Comparison of ENCODE assay signal across 8 cellular contexts in genomic region chr19:4343056-4343844, GRCh38. TPM values are rescaled to one million over a fixed set of nuclear protein-coding genes. Genes with fewer than 3 reads are reported as not detected.
DNase-seq lines count a peak whose midpoint lies in the region; ATAC-seq, FAIRE-seq and TF ChIP-seq lines count a peak whose summit lies in the region.

Gene MPND (plus strand): TSS chr19:4343562. CDS start chr19:4343594, 32 bp downstream.

- H3K4me1 Mint-ChIP-seq in activated CD8-positive, alpha-beta T cell treated with anti-CD3 and anti-CD28 coated beads for 36 hours (ENCODE audit: low read depth), result peaks cover 18% of the 10 kb centered on the region

- peak within 1 kb of the TSS; percentile 93 for H3K4me3 Mint-ChIP-seq in activated CD8-positive, alpha-beta T cell treated with anti-CD3 and anti-CD28 coated beads for 36 hours

- TF ChIP-seq CTCF in BJ (IDR thresholded peaks at IDR 0.05; ENCODE audit: insufficient read depth, low read depth, low read length), result peak; percentile 49
- TF ChIP-seq CTCF in activated CD8-positive, alpha-beta T cell treated with anti-CD3 and anti-CD28 coated beads for 36 hours (IDR thresholded peaks at IDR 0.05), result peak; percentile 27

- CTCF ChIA-PET in BJ (lab: Yijun Ruan, JAX), result interaction anchor here (0.8 to 4.1 kb wide), 5 partner anchors 10 to 293 kb away, joined by 3 to 47 read pairs (median 5); partner anchors contain the start of gene SH3GL1
- CTCF ChIA-PET in activated CD8-positive, alpha-beta T cell treated with anti-CD3 and anti-CD28 coated beads for 36 hours (lab: Charles Lee), result interaction anchor here (0.6 to 3.5 kb wide), 17 partner anchors 9 to 1123 kb away, joined by 3 to 38 read pairs (median 4); partner anchors contain the start of genes SH3GL1, TMIGD2 and YJU2

- H3K27me3 ChIP-seq in BJ (ENCODE audit: control insufficient read depth, insufficient read depth, low read length), result no peaks in the 10 kb centered on the region

- H3K27ac Mint-ChIP-seq in activated CD8-positive, alpha-beta T cell treated with anti-CD3 and anti-CD28 coated beads for 36 hours, result peak within 1 kb of the TSS; percentile 94

- no peak for DNase-seq in BJ (ENCODE audit: low read depth)
- peak; percentile 91 for DNase-seq in GM19239 (ENCODE audit: insufficient read length, low spot score)
- DNase-seq in NCI-H774 (lab: John Stamatoyannopoulos, UW), result peak; percentile 82
- DNase-seq in activated CD8-positive, alpha-beta T cell treated with anti-CD3 and anti-CD28 coated beads for 36 hours, result peak; percentile 95
- DNase-seq in ecto neural progenitor cell (ENCODE audit: low spot score), result peak; percentile 95
- DNase-seq in lung microvascular endothelial cell (ENCODE audit: low read depth in 2 of 2), result peak; percentile 83 to 91
- DNase-seq in stimulated activated CD4-positive, alpha-beta T cell treated with anti-CD3 and anti-CD28 coated beads, TNF-alpha, amount 100 ng/mL, for 48 hours (ENCODE audit: low read depth in 3 of 3), result peak; percentile 82 to 94 (median 90)

- peak; percentile 39 for ATAC-seq in HG03442 (IDR thresholded peaks at IDR 0.05; ENCODE audit: unreplicated experiment)
- peak; percentile 68 for ATAC-seq in activated CD8-positive, alpha-beta T cell treated with anti-CD3 and anti-CD28 coated beads for 36 hours

- intact Hi-C loops in activated CD8-positive, alpha-beta T cell treated with anti-CD3 and anti-CD28 coated beads for 36 hours (cut with micrococcal nuclease), result no loop called here

- H3K27me3 Mint-ChIP-seq in activated CD8-positive, alpha-beta T cell treated with anti-CD3 and anti-CD28 coated beads for 36 hours, result no peaks in the 10 kb centered on the region

- peak; percentile 26 for FAIRE-seq in GM19239 (lab: Jason Lieb, UNC)

- H3K4me3 ChIP-seq in BJ (ENCODE audit: low read depth, low read length), result peak within 1 kb of the TSS; percentile 64

- no peaks in the 10 kb centered on the region for H3K9me3 Mint-ChIP-seq in activated CD8-positive, alpha-beta T cell treated with anti-CD3 and anti-CD28 coated beads for 36 hours

- POLR2A ChIA-PET in BJ (lab: Charles Lee), result interaction anchor here (0.8 to 1.1 kb wide), 2 partner anchors 11 to 15 kb away, joined by 3 to 4 read pairs; no protein-coding TSS in a partner anchor
- POLR2A ChIA-PET in activated CD8-positive, alpha-beta T cell treated with anti-CD3 and anti-CD28 coated beads for 36 hours (lab: Charles Lee), result interaction anchor here (0.7 to 3.0 kb wide), 17 partner anchors 9 to 76 kb away, joined by 3 to 17 read pairs (median 5); partner anchors contain the start of genes CHAF1A, FSD1, SH3GL1 and TMIGD2

- peaks cover 4% of the 10 kb centered on the region for H3K36me3 Mint-ChIP-seq in activated CD8-positive, alpha-beta T cell treated with anti-CD3 and anti-CD28 coated beads for 36 hours (ENCODE audit: low read depth)

- H3K36me3 ChIP-seq in BJ (ENCODE audit: control insufficient read depth, insufficient read depth, low read length), result no peaks in the 10 kb centered on the region

RNA-seq across cellular contexts. Expression of gene MPND, which starts in this region (rescaled TPM):
- polyA plus RNA-seq in BJ (2011; rRNA removed), result 4.9 and 5.3 TPM in 2 replicates
- polyA minus RNA-seq in BJ (2011; rRNA and poly(A)+ RNA removed), result 4.7 and 5.8 TPM in 2 replicates
- total RNA-seq in activated CD8-positive, alpha-beta T cell treated with anti-CD3 and anti-CD28 coated beads for 36 hours, result 10 to 100 TPM; 15.5 to 16.6 TPM
- 5.2 and 7.7 TPM in 2 replicates for total RNA-seq in lung microvascular endothelial cell
